14 cellular contexts compared by ENCODE assay signal in the genomic region with DNA sequence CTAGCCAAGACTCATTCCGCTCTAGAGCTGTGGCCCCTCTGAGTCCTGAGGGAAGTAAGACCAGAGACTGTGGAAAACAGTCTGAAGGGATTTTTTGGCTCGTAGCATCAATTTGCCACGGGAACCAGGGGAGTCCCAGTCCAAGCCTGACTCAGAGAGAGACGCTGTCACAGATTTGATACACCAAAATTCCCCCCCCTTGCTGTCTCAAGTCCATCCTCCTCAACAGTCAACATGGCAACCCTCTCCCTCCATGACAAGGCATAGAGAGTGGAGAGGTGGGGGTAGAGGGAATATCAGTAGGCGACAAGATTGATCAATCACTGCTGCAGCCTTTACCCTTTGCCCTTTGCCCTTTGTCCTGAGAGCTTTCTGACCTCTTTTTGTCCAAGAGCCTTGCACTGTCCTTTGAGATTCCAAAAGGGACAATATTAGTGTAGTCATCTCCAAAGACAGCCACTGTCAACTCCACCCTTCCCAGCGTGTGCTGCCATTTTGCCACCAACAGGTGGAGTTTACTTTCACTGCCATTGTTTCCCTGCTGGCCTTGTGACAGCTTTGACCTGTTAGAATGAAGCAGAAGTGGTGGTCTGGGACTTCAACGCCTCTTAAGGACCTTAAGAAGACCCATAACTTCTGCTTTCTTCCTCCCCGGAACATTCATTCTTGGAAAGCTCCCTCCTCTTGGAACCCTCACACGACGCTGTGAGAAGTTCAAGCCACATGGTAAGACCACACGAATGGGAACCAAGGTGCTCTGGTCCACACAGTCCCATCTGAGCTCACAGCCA. TPM values are rescaled to one million over a fixed set of nuclear protein-coding genes. Genes with fewer than 3 reads are reported as not detected.
DNase-seq lines count a peak whose midpoint lies in the region; ATAC-seq and TF ChIP-seq lines count a peak whose summit lies in the region.
"Had no signal": no experiment of that assay in that cellular context is flagged by ENCODE, and none has a peak within 500 bp of the region (broad histone marks: within the 10 kb centered on the region; RNA-seq: fewer than 3 reads in every experiment).

No MANE protein-coding gene starts in this region.

- H3K9me3 ChIP-seq in Caco-2, result no peaks in the 10 kb centered on the region

- no peak for DNase-seq in activated CD4-positive, CD25-positive, alpha-beta regulatory T cell (lab: John Stamatoyannopoulos, UW)
- DNase-seq in progenitor cell of endocrine pancreas (ENCODE audit: low spot score, unreplicated experiment) (no peak), Caco-2 (no peak)
- no peak for DNase-seq in activated naive CD4-positive, alpha-beta T cell (lab: John Stamatoyannopoulos, UW)
- DNase-seq: activated effector memory CD4-positive, alpha-beta T cell treated with Interleukin-2 at 50 U/mL for 16 hours; CD4-positive, CD25-positive, alpha-beta regulatory T cell; kidney; NCI-H226; retina had no signal

- TF ChIP-seq CTCF in progenitor cell of endocrine pancreas (IDR thresholded peaks at IDR 0.05; ENCODE audit: unreplicated experiment) (peak; percentile 41), Caco-2 (IDR thresholded peaks at IDR 0.05; ENCODE audit: insufficient read depth in 1 of 2, low read depth in 1 of 2, low read length in 1 of 2, severe bottlenecking in 1 of 2, unreplicated experiment in 1 of 2) (no peak)

- peak; percentile 28 to 43 for ATAC-seq in activated CD4-positive, CD25-positive, alpha-beta regulatory T cell treated with anti-CD3 and anti-CD28 coated beads, Interleukin-2, amount 50 U/mL, for 24 hours
- no peak for ATAC-seq in HG03280 (IDR thresholded peaks at IDR 0.05; ENCODE audit: unreplicated experiment)

- no TSS peak for BruUV-seq in Caco-2 (replicated peaks; lab: Mats Ljungman, UMichigan)

- intact Hi-C loops in dendritic cell treated with granulocyte-macrophage colony-stimulating factor and Interleukin-4, amounts not matched to agents 40 ng/mL and 50 ng/mL, for 4 days (cut with micrococcal nuclease), result no loop called here
- intact Hi-C loops in Caco-2 (cut with micrococcal nuclease; ENCODE audit: unreplicated experiment), result no loop called here

- H3K9me3 Mint-ChIP-seq in IgD-negative memory B cell, result no peaks in the 10 kb centered on the region
- no peaks in the 10 kb centered on the region for H3K9me3 Mint-ChIP-seq in dendritic cell treated with granulocyte-macrophage colony-stimulating factor and Interleukin-4, amounts not matched to agents 40 ng/mL and 50 ng/mL, for 4 days
- no peaks in the 10 kb centered on the region for H3K9me3 Mint-ChIP-seq in progenitor cell of endocrine pancreas (ENCODE audit: low read depth)
- no peaks in the 10 kb centered on the region for H3K9me3 Mint-ChIP-seq in Caco-2 (ENCODE audit: unreplicated experiment)
- H3K9me3 Mint-ChIP-seq: T-helper 2 cell treated with Interferon-gamma antibody and Interleukin-4, amounts not matched to agents 5 μg/mL and 100 μg/mL, for 36 hours had no signal

- peak overlapping the region in 3 of 4 donors; percentile 29 to 80 (median 71) for H3K4me3 Mint-ChIP-seq in IgD-negative memory B cell
- peak overlapping the region; percentile 52 for H3K4me3 Mint-ChIP-seq in dendritic cell treated with granulocyte-macrophage colony-stimulating factor and Interleukin-4, amounts not matched to agents 40 ng/mL and 50 ng/mL, for 4 days
- H3K4me3 Mint-ChIP-seq in progenitor cell of endocrine pancreas (ENCODE audit: low read depth), result no peak overlapping the region
- H3K4me3 Mint-ChIP-seq in Caco-2 (ENCODE audit: unreplicated experiment), result no peak overlapping the region
- H3K4me3 Mint-ChIP-seq: CD4-positive, CD25-positive, alpha-beta regulatory T cell; T-helper 2 cell treated with Interferon-gamma antibody and Interleukin-4, amounts not matched to agents 5 μg/mL and 100 μg/mL, for 36 hours had no signal

- H3K27me3 Mint-ChIP-seq in IgD-negative memory B cell (no peaks in the 10 kb centered on the region), progenitor cell of endocrine pancreas (peaks cover 19% of the 10 kb centered on the region), Caco-2 (ENCODE audit: insufficient read depth, unreplicated experiment) (no peaks in the 10 kb centered on the region)
- H3K27me3 Mint-ChIP-seq in dendritic cell treated with granulocyte-macrophage colony-stimulating factor and Interleukin-4, amounts not matched to agents 40 ng/mL and 50 ng/mL, for 4 days, result no peaks in the 10 kb centered on the region

- H3K36me3 Mint-ChIP-seq in IgD-negative memory B cell (peaks cover 10% of the 10 kb centered on the region), progenitor cell of endocrine pancreas (ENCODE audit: insufficient read depth) (no peaks in the 10 kb centered on the region), Caco-2 (ENCODE audit: insufficient read depth, unreplicated experiment) (peaks cover 8% of the 10 kb centered on the region)
- H3K36me3 Mint-ChIP-seq in dendritic cell treated with granulocyte-macrophage colony-stimulating factor and Interleukin-4, amounts not matched to agents 40 ng/mL and 50 ng/mL, for 4 days (ENCODE audit: low read depth), result peaks cover 100% of the 10 kb centered on the region
- H3K36me3 Mint-ChIP-seq: CD4-positive, CD25-positive, alpha-beta regulatory T cell had no signal

- peak overlapping the region in 2 of 3 donors; percentile 80 to 90 for H3K27ac Mint-ChIP-seq in IgD-negative memory B cell
- peak overlapping the region; percentile 69 for H3K27ac Mint-ChIP-seq in dendritic cell treated with granulocyte-macrophage colony-stimulating factor and Interleukin-4, amounts not matched to agents 40 ng/mL and 50 ng/mL, for 4 days
- H3K27ac Mint-ChIP-seq in progenitor cell of endocrine pancreas, result no peak overlapping the region
- H3K27ac Mint-ChIP-seq in Caco-2 (ENCODE audit: unreplicated experiment), result no peak overlapping the region
- H3K27ac Mint-ChIP-seq: CD4-positive, CD25-positive, alpha-beta regulatory T cell; T-helper 2 cell treated with Interferon-gamma antibody and Interleukin-4, amounts not matched to agents 5 μg/mL and 100 μg/mL, for 36 hours had no signal

- no peaks in the 10 kb centered on the region for H3K36me3 ChIP-seq in Caco-2 (ENCODE audit: control insufficient read depth, insufficient read depth, low read length)

- POLR2A ChIA-PET in Caco-2 (lab: Charles Lee), result no interaction called here

- H3K27me3 ChIP-seq in Caco-2 (replicated peaks; ENCODE audit: control insufficient read depth, insufficient read depth, low read length), result no peaks in the 10 kb centered on the region

- H3K4me3 ChIP-seq in Caco-2 (ENCODE audit: low read depth, low read length), result no peak overlapping the region

- CTCF ChIA-PET in Caco-2 (lab: Charles Lee), result no interaction called here

- no peaks in the 10 kb centered on the region; the same call in none of the 2 replicates for H3K4me1 ChIP-seq in Caco-2

- H3K4me1 Mint-ChIP-seq in IgD-negative memory B cell, result peaks cover 36 to 60% (median 39%) of the 10 kb centered on the region in 3 donors
- peaks cover 79% of the 10 kb centered on the region for H3K4me1 Mint-ChIP-seq in dendritic cell treated with granulocyte-macrophage colony-stimulating factor and Interleukin-4, amounts not matched to agents 40 ng/mL and 50 ng/mL, for 4 days (ENCODE audit: low read depth)
- H3K4me1 Mint-ChIP-seq in progenitor cell of endocrine pancreas (ENCODE audit: low read depth), result peaks cover 22% of the 10 kb centered on the region
- H3K4me1 Mint-ChIP-seq in Caco-2 (ENCODE audit: low read depth, unreplicated experiment), result peaks cover 6% of the 10 kb centered on the region

RNA-seq across cellular contexts. Expression of a gene that starts 7.3 kb away (rescaled TPM):
- 15.2 TPM for polyA plus RNA-seq in IgD-negative memory B cell
- total RNA-seq in progenitor cell of endocrine pancreas (4.8 and 6.2 TPM in 2 replicates), Caco-2 (2022) (0.43 and 0.84 TPM in 2 replicates)

RNA-seq across cellular contexts. Expression of a gene that starts 20.4 kb away (rescaled TPM):
- 0.26 TPM for polyA plus RNA-seq in IgD-negative memory B cell
- 261 and 292 TPM in 2 replicates for total RNA-seq in progenitor cell of endocrine pancreas
- total RNA-seq in Caco-2 (2022), result 86.6 and 97.3 TPM in 2 replicates
- total RNA-seq: CD4-positive, CD25-positive, alpha-beta regulatory T cell had no signal
- polyA plus RNA-seq: CD4-positive, CD25-positive, alpha-beta regulatory T cell had no signal

RNA-seq across cellular contexts. Expression of a gene that starts 26.8 kb away (rescaled TPM):
- 8.6 TPM for polyA plus RNA-seq in IgD-negative memory B cell
- total RNA-seq in progenitor cell of endocrine pancreas, result 0.55 and 0.62 TPM in 2 replicates
- 0.23 TPM in 2 replicates for total RNA-seq in Caco-2 (2022)

RNA-seq across cellular contexts. Expression of a gene that starts 30.7 kb away (rescaled TPM):
- polyA plus RNA-seq in IgD-negative memory B cell, result 259 TPM
- total RNA-seq in progenitor cell of endocrine pancreas, result 45.7 and 48.7 TPM in 2 replicates
- 82.3 and 91.9 TPM in 2 replicates for total RNA-seq in Caco-2 (2022)

RNA-seq across cellular contexts. Expression of a gene that starts 38.3 kb away (rescaled TPM):
- polyA plus RNA-seq in IgD-negative memory B cell, result 18.5 TPM
- 102 and 111 TPM in 2 replicates for total RNA-seq in progenitor cell of endocrine pancreas
- total RNA-seq in Caco-2 (2022), result 180 and 183 TPM in 2 replicates

Comparison
In these comparisons a context has a peak if more than half of its experiments do, and no peak if none do; other contexts are left out.
1. H3K27ac Mint-ChIP-seq: peak in IgD-negative memory B cell (2 of 3) and dendritic cell treated with granulocyte-macrophage colony-stimulating factor and Interleukin-4, amounts not matched to agents 40 ng/mL and 50 ng/mL, for 4 days (single experiment); none in progenitor cell of endocrine pancreas (single experiment) and Caco-2 (single experiment).
2. H3K4me3 Mint-ChIP-seq: peak in IgD-negative memory B cell (3 of 4) and dendritic cell treated with granulocyte-macrophage colony-stimulating factor and Interleukin-4, amounts not matched to agents 40 ng/mL and 50 ng/mL, for 4 days (single experiment); none in progenitor cell of endocrine pancreas (single experiment) and Caco-2 (single experiment).